Comparison of ENCODE assay signal across 8 cellular contexts in genomic region chr12:57078519-57079404, GRCh38. TPM values are rescaled to one million over a fixed set of nuclear protein-coding genes. Genes with fewer than 3 reads are reported as not detected.
DNase-seq lines count a peak whose midpoint lies in the region; ATAC-seq, FAIRE-seq and TF ChIP-seq lines count a peak whose summit lies in the region.

Gene NEMP1, minus strand, starts transcription at chr12:57078791. Its CDS starts 46 bp downstream, at chr12:57078745.

- POLR2A ChIA-PET in T-cell (lab: Charles Lee) = interaction anchor here (0.6 to 1.5 kb wide), 7 partner anchors 9 to 433 kb away, joined by 3 to 11 read pairs (median 5); partner anchors contain the start of genes STAT6 (in 2 of the 2) and ATP5F1B (in 1 of the 2)

- peak; percentile 96 for FAIRE-seq in GM12891 (lab: Jason Lieb, UNC)

- H3K9me3 Mint-ChIP-seq in T-cell = no peaks in the 10 kb centered on the region

- TF ChIP-seq CTCF in upper lobe of left lung (IDR thresholded peaks at IDR 0.05) = no peak

- peaks cover 12 to 19% (median 15%) of the 10 kb centered on the region in 4 donors for H3K4me1 ChIP-seq in upper lobe of left lung

- no peaks in the 10 kb centered on the region for H3K27me3 ChIP-seq in upper lobe of left lung

- H3K4me3 ChIP-seq in upper lobe of left lung = peak within 1 kb of the TSS; percentile 67 to 90 (median 81)

- H3K27ac ChIP-seq in adipose tissue (ENCODE audit: low read depth, low read length) (peak within 1 kb of the TSS; percentile 2), upper lobe of left lung (peak within 1 kb of the TSS; percentile 77 to 90 (median 83))

- H3K27me3 Mint-ChIP-seq in T-cell = no peaks in the 10 kb centered on the region

- 0 to 1% (median 0%) methylated on average over 39 of the region's 39 CpGs for WGBS in adipose tissue, 3 donors
- WGBS in upper lobe of left lung, 2 donors = 0 to 1% methylated on average over 32 to 39 of the region's 39 CpGs

- ATAC-seq in HG02840 (IDR thresholded peaks at IDR 0.05; ENCODE audit: low FRiP score, unreplicated experiment) (peak; percentile 97), T-cell (replicated peaks in 1 of 4) (peak; percentile 94 to 98 (median 96)), upper lobe of left lung (ENCODE audit: low FRiP score in 2 of 2) (peak; percentile 100)

- peak within 1 kb of the TSS; percentile 94 for H3K27ac Mint-ChIP-seq in T-cell

- H3K4me1 Mint-ChIP-seq in T-cell = peaks cover 19 to 32% (median 22%) of the 10 kb centered on the region in 3 donors

- no peak for TF ChIP-seq EP300 in upper lobe of left lung (IDR thresholded peaks at IDR 0.05)

- CTCF ChIA-PET in T-cell (lab: Charles Lee) = interaction anchor here (0.5 to 2.1 kb wide), 18 partner anchors 9 to 1249 kb away, joined by 3 to 52 read pairs (median 4); partner anchors contain the start of genes DNAJC14 (in 1 of the 2), LRP1 (in 1 of the 2), NAB2 (in 1 of the 2) and STAT6 (in 1 of the 2)

- intact Hi-C loops in cardiac septum (cut with DNase I) = no loop called here

- no peaks in the 10 kb centered on the region for H3K36me3 Mint-ChIP-seq in T-cell

- peak within 1 kb of the TSS; percentile 93 to 100 (median 97) for H3K4me3 Mint-ChIP-seq in T-cell

- DNase-seq in GM12891 (ENCODE audit: insufficient read length, low spot score) (peak; percentile 88), NCI-H1436 treated with DMSO at 0.1 percent for 48 hours (lab: John Stamatoyannopoulos, UW) (peak; percentile 100), T-cell (peak; percentile 78 to 100 (median 96)), cardiac septum (ENCODE audit: low spot score) (peak; percentile 98), pons (ENCODE audit: low spot score) (peak; percentile 100), upper lobe of left lung (peak; percentile 89 to 99)

- TF ChIP-seq POLR2A in GM12891 (IDR thresholded peaks at IDR 0.05; ENCODE audit: low read depth, low read length) = peak; percentile 48; the same call in 1 of the 2 replicates
- peak in 1 of 4 donors; percentile 58 for TF ChIP-seq POLR2A in upper lobe of left lung (IDR thresholded peaks at IDR 0.05)

- no peaks in the 10 kb centered on the region for H3K36me3 ChIP-seq in upper lobe of left lung

- H3K9me3 ChIP-seq in upper lobe of left lung = no peaks in the 10 kb centered on the region

TF ChIP-seq in GM12891, 5 proteins besides CTCF, POLR2A, EP300 and RAD21:
- TF ChIP-seq POLR2AphosphoS5 (IDR thresholded peaks at IDR 0.05; ENCODE audit: low read depth, low read length) = peak; percentile 69; the same call in 1 of the 2 replicates
- peak; percentile 73 for TF ChIP-seq TAF1 (IDR thresholded peaks at IDR 0.05; ENCODE audit: low read depth, low read length)
- TF ChIP-seq POU2F2 (IDR thresholded peaks at IDR 0.05; ENCODE audit: low read depth, low read length) = no peak; the same call in 1 of the 2 replicates
- TF ChIP-seq PAX5 (IDR thresholded peaks at IDR 0.05; ENCODE audit: insufficient read depth, low read length, severe bottlenecking) = no peak
- TF ChIP-seq SPI1 (IDR thresholded peaks at IDR 0.05; ENCODE audit: low read depth, low read length) = no peak

RNA-seq across cellular contexts. Expression of gene NEMP1, which starts in this region (rescaled TPM):
- 8.8 TPM for polyA plus RNA-seq in GM12891 (2012; ENCODE audit: low read depth, missing spikeins)
- 10 to 100 TPM; 10.7 to 26.1 (median 19.9) TPM for total RNA-seq in T-cell
- 1 to 10 TPM; 1.7 to 2.3 (median 1.8) TPM for polyA plus RNA-seq in adipose tissue
- 2.4 TPM for total RNA-seq in cardiac septum
- total RNA-seq in upper lobe of left lung = 10 to 100 TPM in 3 of 6 donors, 1 to 10 TPM in 3; 6.2 to 13.6 (median 10.0) TPM

Comparison
In these comparisons a context has a peak if more than half of its experiments do, and no peak if none do; other contexts are left out.
1. Peak in every context shown above with its lines: DNase-seq, ATAC-seq, H3K4me3 ChIP-seq and H3K27ac ChIP-seq.